8 cellular contexts compared by ENCODE assay signal in the genomic region with DNA sequence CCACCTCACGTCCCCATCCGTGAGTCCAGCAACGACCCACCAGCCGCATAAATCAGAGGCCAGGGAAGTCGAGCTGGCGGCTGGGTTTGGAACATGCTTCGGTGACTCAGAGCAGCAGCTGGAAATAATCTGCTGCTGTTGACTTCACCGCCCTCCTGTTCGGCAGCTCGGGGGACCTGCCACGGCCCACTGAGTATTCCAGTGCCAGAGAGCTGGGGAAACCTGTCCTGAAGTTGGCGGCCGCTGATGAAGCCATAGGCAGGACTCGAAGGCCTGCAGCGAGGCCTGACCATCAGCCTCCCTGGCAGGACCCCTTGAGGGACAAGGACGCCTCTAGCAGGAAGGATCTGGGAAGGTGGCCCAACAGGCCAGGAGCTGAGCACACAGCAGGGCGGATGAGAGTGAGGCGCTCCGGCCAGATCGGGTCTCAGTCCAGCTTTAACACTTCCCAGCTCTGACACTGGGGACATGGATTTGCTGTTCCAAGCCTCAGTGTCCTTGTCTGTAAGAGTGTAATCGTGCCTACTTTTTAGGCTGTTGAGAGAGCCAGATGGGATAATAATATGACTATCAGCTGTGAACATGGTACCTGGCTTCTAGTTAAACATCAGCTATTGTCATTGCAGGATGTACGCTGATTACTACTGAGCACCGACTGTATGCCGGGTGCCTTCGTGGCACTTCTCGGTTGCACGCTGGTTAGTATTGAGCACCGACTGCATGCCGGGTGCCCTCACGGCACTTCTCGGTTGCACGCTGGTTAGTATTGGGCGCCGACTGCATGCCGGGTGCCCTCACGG. TPM values are rescaled to one million over a fixed set of nuclear protein-coding genes. Genes with fewer than 3 reads are reported as not detected.
DNase-seq lines count a peak whose midpoint lies in the region; TF ChIP-seq lines count a peak whose summit lies in the region.
"Had no signal": no experiment of that assay in that cellular context is flagged by ENCODE, and none has a peak within 500 bp of the region (broad histone marks: within the 10 kb centered on the region; RNA-seq: fewer than 3 reads in every experiment).

No MANE protein-coding gene starts in this region.

- H3K14ac ChIP-seq in mesenchymal stem cell (ENCODE audit: low read length in 2 of 2) = no peak overlapping the region

- peaks cover 66% of the 10 kb centered on the region for H3K4me1 Mint-ChIP-seq in type B pancreatic cell (ENCODE audit: unreplicated experiment)

- peak overlapping the region; percentile 41 for H3K9ac ChIP-seq in mesenchymal stem cell (ENCODE audit: low read length)

- peaks cover 3% of the 10 kb centered on the region for H3K27me3 Mint-ChIP-seq in type B pancreatic cell

- peak overlapping the region; percentile 92 for H4K8ac ChIP-seq in mesenchymal stem cell (ENCODE audit: low read length)

- peak overlapping the region; percentile 78 to 84 for H2BK12ac ChIP-seq in mesenchymal stem cell (ENCODE audit: low read length in 2 of 2)

- peak overlapping the region; percentile 26 for H3K4me2 ChIP-seq in mesenchymal stem cell (ENCODE audit: low read length, poor library complexity, severe bottlenecking)

- H2BK120ac ChIP-seq in mesenchymal stem cell (ENCODE audit: low read depth, low read length) = peak overlapping the region; percentile 59

- no peak for TF ChIP-seq CTCF in choroid plexus epithelial cell (conservative IDR thresholded peaks at IDR 0.05; ENCODE audit: low read depth, low read length)
- no peak for TF ChIP-seq CTCF in type B pancreatic cell (conservative IDR thresholded peaks at IDR 0.05)
- TF ChIP-seq CTCF in GM13977 (IDR thresholded peaks at IDR 0.05; ENCODE audit: extremely low read depth, insufficient read depth, missing control alignments) = no peak

- peak overlapping the region; percentile 89 for H4K91ac ChIP-seq in mesenchymal stem cell (ENCODE audit: low read length)

- H3K36me3 ChIP-seq in mesenchymal stem cell (ENCODE audit: control insufficient read depth in 1 of 2, insufficient read depth in 2 of 2, low read depth in 1 of 2, low read length in 2 of 2) = no peaks in the 10 kb centered on the region

- no peak overlapping the region for H2BK15ac ChIP-seq in mesenchymal stem cell (ENCODE audit: low read depth, poor library complexity, severe bottlenecking)

- peak overlapping the region; percentile 80 to 84 for H3K18ac ChIP-seq in mesenchymal stem cell (ENCODE audit: low read depth in 1 of 2, low read length in 2 of 2)

- H2AFZ ChIP-seq in mesenchymal stem cell (ENCODE audit: low read depth, low read length) = no peak overlapping the region

- peak overlapping the region; percentile 62 for H3K27ac ChIP-seq in mesenchymal stem cell (ENCODE audit: low read length, poor library complexity, severe bottlenecking)

- DNase-seq in LHCN-M2 (ENCODE audit: low read depth) = peak; percentile 79
- peak; percentile 77 for DNase-seq in choroid plexus epithelial cell (ENCODE audit: low read depth)
- DNase-seq in mesenchymal stem cell = peak; percentile 92
- no peak for DNase-seq in type B pancreatic cell (ENCODE audit: extremely low spot score, unreplicated experiment)
- DNase-seq in NCI-H1092 treated with DMSO at 0.1 percent for 48 hours (lab: John Stamatoyannopoulos, UW) = no peak
- no peak for DNase-seq in GM13977 (ENCODE audit: low spot score)
- DNase-seq in stimulated activated CD4-positive, alpha-beta T cell treated with anti-CD3 and anti-CD28 coated beads, Interleukin-2, amount 100 ng/mL, for 48 hours = no peak
- DNase-seq: H7 had no signal

- no peaks in the 10 kb centered on the region for H3K36me3 Mint-ChIP-seq in type B pancreatic cell

- H3K4me3 ChIP-seq in choroid plexus epithelial cell (ENCODE audit: low read depth, low read length) (no peak overlapping the region), mesenchymal stem cell (ENCODE audit: insufficient read depth in 1 of 2, low read depth in 1 of 2, low read length in 2 of 2) (peak overlapping the region in 1 of 2 experiments; percentile 14)

- H3K27ac Mint-ChIP-seq in type B pancreatic cell = peak overlapping the region; percentile 31

- H3K4me3 Mint-ChIP-seq in type B pancreatic cell = peak overlapping the region; percentile 63

- H3K4ac ChIP-seq in mesenchymal stem cell (ENCODE audit: low read depth in 1 of 2, low read length in 2 of 2) = peak overlapping the region in 1 of 2 experiments; percentile 83

- no peak overlapping the region for H2AK5ac ChIP-seq in mesenchymal stem cell (ENCODE audit: low read length, severe bottlenecking)

- no peak overlapping the region for H3K23ac ChIP-seq in mesenchymal stem cell (ENCODE audit: low read length in 2 of 2)

- H3K79me1 ChIP-seq in mesenchymal stem cell (replicated peaks; ENCODE audit: low read length, poor library complexity, severe bottlenecking) = no peaks in the 10 kb centered on the region

- H3K9me3 ChIP-seq in mesenchymal stem cell (ENCODE audit: control insufficient read depth, low read length) = no peaks in the 10 kb centered on the region

- 53% methylated on average over 36 of the region's 36 CpGs for whole genome bisulfite sequencing in mesenchymal stem cell

- no peak overlapping the region for H2BK5ac ChIP-seq in mesenchymal stem cell (ENCODE audit: low read depth, low read length, poor library complexity, severe bottlenecking)

- in situ Hi-C loops in GM13977 (cut with MboI; ENCODE audit: low pct_unique_long_range_greater_than_20kb, low sequenced_read_pairs, unreplicated experiment) = no loop called here

- no peaks in the 10 kb centered on the region for H3K9me3 Mint-ChIP-seq in type B pancreatic cell

- peaks cover 41% of the 10 kb centered on the region for H3K4me1 ChIP-seq in mesenchymal stem cell (ENCODE audit: control insufficient read depth, insufficient read depth, low read depth, low read length)

- H3K27me3 ChIP-seq in mesenchymal stem cell (ENCODE audit: control insufficient read depth in 1 of 2, insufficient read depth in 1 of 2, low read length in 2 of 2) = peaks cover 0 to 5% of the 10 kb centered on the region in 2 experiments

RNA-seq across cellular contexts. Expression of gene CIBAR2, which starts 50.4 kb away (rescaled TPM):
- total RNA-seq in LHCN-M2 (2014; rRNA removed) (not detected in 2 replicates), type B pancreatic cell (ENCODE audit: low replicate concordance) (1.3 and 4.9 TPM in 2 replicates)
- polyA plus RNA-seq in LHCN-M2 (2012) = not detected
- polyA plus RNA-seq in mesenchymal stem cell (2013, experiment 1 of 2) = 0.03 TPM
- 0.07 TPM for polyA plus RNA-seq in mesenchymal stem cell (2013, experiment 2 of 2)
- total RNA-seq: H7 had no signal

Comparison
In these comparisons a context has a peak if more than half of its experiments do, and no peak if none do; other contexts are left out.
1. DNase-seq: peak in LHCN-M2 (single experiment), choroid plexus epithelial cell (single experiment) and mesenchymal stem cell (single experiment); none in type B pancreatic cell (single experiment), NCI-H1092 treated with DMSO at 0.1 percent for 48 hours (single experiment), GM13977 (single experiment) and stimulated activated CD4-positive, alpha-beta T cell treated with anti-CD3 and anti-CD28 coated beads, Interleukin-2, amount 100 ng/mL, for 48 hours (0 of 2).